Comparison of ENCODE assay signal across 20 cellular contexts in the genomic region with DNA sequence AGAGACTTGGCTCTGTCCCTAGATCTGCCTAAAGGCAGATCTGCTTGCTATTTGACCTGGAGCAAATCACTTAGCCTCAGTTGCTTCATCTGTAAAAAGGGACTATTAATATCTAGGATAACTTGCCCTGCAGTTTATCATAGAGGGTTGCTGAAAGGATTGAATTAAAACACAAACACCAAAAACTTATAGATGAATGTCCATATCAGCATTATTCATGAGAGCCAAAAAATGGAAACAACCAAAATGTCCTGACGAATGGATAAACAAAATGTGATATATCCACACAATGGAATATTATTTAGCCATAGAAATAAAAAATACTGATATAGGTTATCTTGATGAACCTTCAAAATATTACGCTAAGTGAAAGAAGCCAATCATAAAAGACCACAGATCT.
"Had no signal": no experiment of that assay in that cellular context is flagged by ENCODE, and none has a peak within 500 bp of the region (broad histone marks: within the 10 kb centered on the region; RNA-seq: fewer than 3 reads in every experiment).

No MANE protein-coding gene starts in this region.

- H3K4me1 ChIP-seq: colonic mucosa, neural progenitor cell had no signal

- ATAC-seq: gastrocnemius medialis; naive thymus-derived CD4-positive, alpha-beta T cell had no signal

- H2AFZ ChIP-seq: neural progenitor cell had no signal

- H3K9me3 ChIP-seq: colonic mucosa, esophagus squamous epithelium, gastrocnemius medialis had no signal

- H3K4me3 ChIP-seq: colonic mucosa, dorsolateral prefrontal cortex, esophagus squamous epithelium, gastrocnemius medialis, lung, neural progenitor cell had no signal

- H3K36me3 ChIP-seq: colonic mucosa, esophagus squamous epithelium, gastrocnemius medialis, neural progenitor cell had no signal

- H3K9ac ChIP-seq: neural progenitor cell had no signal

- DNase-seq: activated CD4-positive, alpha-beta memory T cell treated with anti-CD3 and anti-CD28 coated beads for 36 hours; activated CD4-positive, alpha-beta T cell treated with anti-CD3 and anti-CD28 coated beads for 48 hours; activated naive CD4-positive, alpha-beta T cell treated with Interleukin-2 at 50 U/mL for 16 hours; activated naive CD8-positive, alpha-beta T cell treated with anti-CD3 and anti-CD28 coated beads, Interleukin-2, amount 10 ng/mL, durations not matched to agents 7 days and 5 days; activated T-cell treated with anti-CD3 and anti-CD28 coated beads, Interleukin-2, amount 50 U/mL, for 48 hours; amniotic stem cell; colonic mucosa; dorsolateral prefrontal cortex; esophagus squamous epithelium; gastrocnemius medialis; head of caudate nucleus; left cardiac atrium; naive thymus-derived CD4-positive, alpha-beta T cell; retina; stimulated activated CD4-positive, alpha-beta T cell treated with anti-CD3 and anti-CD28 coated beads, Interleukin-12 subunit alpha, Interleukin-12 subunit beta, amount 100 ng/mL, for 4 hours; stimulated activated CD4-positive, alpha-beta T cell treated with anti-CD3 and anti-CD28 coated beads, Interleukin-4, amount 100 ng/mL, for 4 hours had no signal

- H3K4me2 ChIP-seq: neural progenitor cell had no signal

- H3K27ac ChIP-seq: neural progenitor cell had no signal

- H3K27me3 ChIP-seq: colonic mucosa, dorsolateral prefrontal cortex, esophagus squamous epithelium, gastrocnemius medialis, neural progenitor cell had no signal

- FAIRE-seq: bronchial epithelial cell, islet of Langerhans had no signal
